In the genomic region with DNA sequence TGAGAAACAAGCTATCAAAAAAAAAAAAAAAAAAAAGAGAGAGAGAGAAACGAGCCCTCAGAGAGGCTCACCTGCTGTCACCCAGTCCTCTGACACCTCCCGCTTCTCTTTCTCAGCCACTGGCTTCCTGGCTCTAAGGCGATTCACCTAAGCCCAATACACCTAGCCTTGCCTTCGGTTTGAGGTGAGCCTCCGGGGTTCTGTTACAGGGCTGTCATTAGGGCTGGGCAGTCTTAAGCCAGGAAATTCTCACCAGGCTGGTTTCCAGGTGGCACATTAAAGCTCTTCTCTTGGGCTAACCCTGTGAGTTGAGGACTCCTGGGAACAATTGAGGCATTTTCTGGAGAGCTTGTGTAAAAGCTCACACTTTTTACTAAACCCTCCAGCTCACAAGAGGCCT, we compare ENCODE assay signal across 9 cellular contexts. TPM values are rescaled to one million over a fixed set of nuclear protein-coding genes. Genes with fewer than 3 reads are reported as not detected.
"Had no signal": no experiment of that assay in that cellular context is flagged by ENCODE, and none has a peak within 500 bp of the region (broad histone marks: within the 10 kb centered on the region; RNA-seq: fewer than 3 reads in every experiment).

No MANE protein-coding gene starts in this region.

RNA-seq across cellular contexts. Expression of gene OCM, which starts 7.4 kb away (rescaled TPM):
- total RNA-seq: hepatocyte; kidney; left cardiac atrium; left ventricle myocardium superior; lung; natural killer cell treated with Interleukin-12 subunit alpha and Interleukin-12 subunit beta and Interleukin-15 and Interleukin-18, amount 100 ng/mL, for 72 hours; pancreas; progenitor cell of endocrine pancreas; right cardiac atrium had no signal
- polyA plus RNA-seq: right cardiac atrium had no signal
